Comparison of ENCODE assay signal across 11 cellular contexts in genomic region chr1:1419363-1419811, GRCh38. TPM values are rescaled to one million over a fixed set of nuclear protein-coding genes. Genes with fewer than 3 reads are reported as not detected.
DNase-seq lines count a peak whose midpoint lies in the region; ATAC-seq and TF ChIP-seq lines count a peak whose summit lies in the region.
"Had no signal": no experiment of that assay in that cellular context is flagged by ENCODE, and none has a peak within 500 bp of the region (broad histone marks: within the 10 kb centered on the region; RNA-seq: fewer than 3 reads in every experiment).

No MANE protein-coding gene starts in this region.

- no peaks in the 10 kb centered on the region for H3K36me3 ChIP-seq in H7 (replicated peaks; ENCODE audit: control insufficient read depth, insufficient read depth, low read length)
- H3K36me3 ChIP-seq in stomach = no peaks in the 10 kb centered on the region

- H3K9me3 ChIP-seq in stomach = no peaks in the 10 kb centered on the region

- TF ChIP-seq POLR2A in stomach (IDR thresholded peaks at IDR 0.05) = no peak

- WGBS in stomach, 5 donors = 60 to 79% (median 71%) methylated on average over 3 to 21 of the region's 21 CpGs

- H3K27ac ChIP-seq in dorsolateral prefrontal cortex (peak overlapping the region; percentile 51 to 100 (median 89)), stomach (peak overlapping the region; percentile 30 to 87 (median 75))

- H3K4me1 ChIP-seq in stomach = peaks cover 15 to 46% (median 33%) of the 10 kb centered on the region in 4 donors

- intact Hi-C loops in dorsolateral prefrontal cortex (cut with DNase I) = no loop called here
- intact Hi-C loops in left colon (cut with DNase I, micrococcal nuclease) = no loop called here
- intact Hi-C loops in stomach (cut with DNase I; ENCODE audit: low total_unique reads) = no loop called here

- H3K27me3 ChIP-seq in H7 (ENCODE audit: control insufficient read depth, insufficient read depth, low read length) = no peaks in the 10 kb centered on the region
- H3K27me3 ChIP-seq in dorsolateral prefrontal cortex = no peaks in the 10 kb centered on the region
- peaks cover 0 to 13% (median 0%) of the 10 kb centered on the region in 3 donors for H3K27me3 ChIP-seq in stomach

- TF ChIP-seq CTCF in dorsolateral prefrontal cortex (IDR thresholded peaks at IDR 0.05 in 54 of 56, conservative IDR thresholded peaks at IDR 0.05 in 2 of 56; ENCODE audit: low read depth in 1 of 56, partially characterized antibody in 56 of 56) (no peak), stomach (IDR thresholded peaks at IDR 0.05) (no peak)

- DNase-seq in H7 (peak; percentile 53), dorsolateral prefrontal cortex (no peak), left colon (no peak), stomach (no peak), NCI-H2081 treated with DMSO at 0.1 percent for 48 hours (lab: John Stamatoyannopoulos, UW) (no peak)
- DNase-seq: KBM-7, SHP77 had no signal

- ATAC-seq in left colon (peak; percentile 19), GM18520 (IDR thresholded peaks at IDR 0.05; ENCODE audit: unreplicated experiment) (no peak), HG03097 (IDR thresholded peaks at IDR 0.05; ENCODE audit: low FRiP score, unreplicated experiment) (no peak), HG02884 (IDR thresholded peaks at IDR 0.05; ENCODE audit: unreplicated experiment) (no peak)

- no peak for TF ChIP-seq EP300 in stomach (IDR thresholded peaks at IDR 0.05)

- no peak overlapping the region for H3K4me3 ChIP-seq in H7 (ENCODE audit: insufficient read depth, low read depth, low read length)
- H3K4me3 ChIP-seq in dorsolateral prefrontal cortex = peak overlapping the region; percentile 31 to 72 (median 60)
- peak overlapping the region; percentile 42 to 51 (median 50) for H3K4me3 ChIP-seq in stomach

RNA-seq across cellular contexts. Expression of gene ANKRD65, which starts 1.7 kb away (rescaled TPM):
- 0.67 TPM in 1 of 2 replicates, not detected in the other for total RNA-seq in H7 (2014; rRNA removed; shearing (Covaris generic))
- total RNA-seq in dorsolateral prefrontal cortex (10 to 100 TPM in 118 of 120 experiments, 1 to 10 TPM in 2; 4.0 to 63.5 (median 26.5) TPM), left colon (1 to 10 TPM in 1 of 2 donors, under 1 TPM in 1; 0.76 to 2.7 TPM), stomach (10 to 100 TPM in 1 of 5 donors, 1 to 10 TPM in 2, under 1 TPM in 1, not detected in 1; 0.89 to 13.6 (median 4.7) TPM)
- polyA plus RNA-seq in stomach = 10 to 100 TPM in 2 of 3 donors, 1 to 10 TPM in 1; 8.7 to 13.5 (median 13.3) TPM
- total RNA-seq: CD8-positive, alpha-beta memory T cell had no signal
- polyA plus RNA-seq: CD8-positive, alpha-beta memory T cell had no signal

RNA-seq across cellular contexts. Expression of gene MRPL20, which starts 12.3 kb away (rescaled TPM):
- 184 and 267 TPM in 2 replicates for total RNA-seq in H7 (2014; rRNA removed; shearing (Covaris generic))
- total RNA-seq in dorsolateral prefrontal cortex = 100 to 1,000 TPM in 12 of 120 experiments, 10 to 100 TPM in 108; 56.0 to 114 (median 86.3) TPM
- 10 to 100 TPM; 82.1 to 96.7 TPM for total RNA-seq in left colon
- 100 to 1,000 TPM in 2 of 5 donors, 10 to 100 TPM in 3; 53.9 to 116 (median 82.9) TPM for total RNA-seq in stomach
- polyA plus RNA-seq in stomach = 100 to 1,000 TPM; 136 to 187 (median 150) TPM

RNA-seq across cellular contexts. Expression of gene VWA1, which starts 16.1 kb away (rescaled TPM):
- total RNA-seq in H7 (2014; rRNA removed; shearing (Covaris generic)) = 32.1 and 37.1 TPM in 2 replicates
- 100 to 1,000 TPM in 33 of 120 experiments, 10 to 100 TPM in 87; 27.4 to 258 (median 73.3) TPM for total RNA-seq in dorsolateral prefrontal cortex
- 10 to 100 TPM; 40.1 to 81.5 TPM for total RNA-seq in left colon
- total RNA-seq in stomach = 10 to 100 TPM; 11.4 to 37.7 (median 21.1) TPM
- 10 to 100 TPM in 2 of 3 donors, 1 to 10 TPM in 1; 7.6 to 64.8 (median 24.8) TPM for polyA plus RNA-seq in stomach
- polyA plus RNA-seq: CD8-positive, alpha-beta memory T cell had no signal

RNA-seq across cellular contexts. Expression of gene CCNL2, which starts 20.3 kb away (rescaled TPM):
- 147 and 200 TPM in 2 replicates for total RNA-seq in H7 (2014; rRNA removed; shearing (Covaris generic))
- 100 to 1,000 TPM; 111 to 235 (median 165) TPM for total RNA-seq in dorsolateral prefrontal cortex
- total RNA-seq in left colon = 100 to 1,000 TPM; 115 to 129 TPM
- 100 to 1,000 TPM; 265 to 739 (median 422) TPM for total RNA-seq in stomach
- polyA plus RNA-seq in stomach = 100 to 1,000 TPM in 1 of 3 donors, 10 to 100 TPM in 2; 33.4 to 166 (median 34.7) TPM

RNA-seq across cellular contexts. Expression of gene ATAD3C, which starts 30.1 kb away (rescaled TPM):
- total RNA-seq in H7 (2014; rRNA removed; shearing (Covaris generic)) = 0.14 and 0.74 TPM in 2 replicates
- total RNA-seq in dorsolateral prefrontal cortex = 10 to 100 TPM in 10 of 120 experiments, 1 to 10 TPM in 109, under 1 TPM in 1; 0.94 to 16.5 (median 3.5) TPM
- total RNA-seq in left colon = under 1 TPM; 0.49 to 0.87 TPM
- total RNA-seq in stomach = 1 to 10 TPM in 2 of 5 donors, under 1 TPM in 1, not detected in 2; 0.55 to 5.2 (median 1.3) TPM
- 1 to 10 TPM in 1 of 3 donors, under 1 TPM in 2; 0.25 to 2.3 (median 0.92) TPM for polyA plus RNA-seq in stomach
